In genomic region chr2:199458806-199459285, GRCh38 we compare ENCODE assay signal across 1 cellular context.
A peak's percentile ranks its signal among the peaks of the same experiment; 100 is the strongest.
TF ChIP-seq lines count a peak whose summit lies in the region.

No MANE protein-coding gene starts in this region.

TF ChIP-seq in K562, 482 proteins besides CTCF, POLR2A, EP300 and RAD21 (continued from another document):
- TF ChIP-seq, protein P1, sequence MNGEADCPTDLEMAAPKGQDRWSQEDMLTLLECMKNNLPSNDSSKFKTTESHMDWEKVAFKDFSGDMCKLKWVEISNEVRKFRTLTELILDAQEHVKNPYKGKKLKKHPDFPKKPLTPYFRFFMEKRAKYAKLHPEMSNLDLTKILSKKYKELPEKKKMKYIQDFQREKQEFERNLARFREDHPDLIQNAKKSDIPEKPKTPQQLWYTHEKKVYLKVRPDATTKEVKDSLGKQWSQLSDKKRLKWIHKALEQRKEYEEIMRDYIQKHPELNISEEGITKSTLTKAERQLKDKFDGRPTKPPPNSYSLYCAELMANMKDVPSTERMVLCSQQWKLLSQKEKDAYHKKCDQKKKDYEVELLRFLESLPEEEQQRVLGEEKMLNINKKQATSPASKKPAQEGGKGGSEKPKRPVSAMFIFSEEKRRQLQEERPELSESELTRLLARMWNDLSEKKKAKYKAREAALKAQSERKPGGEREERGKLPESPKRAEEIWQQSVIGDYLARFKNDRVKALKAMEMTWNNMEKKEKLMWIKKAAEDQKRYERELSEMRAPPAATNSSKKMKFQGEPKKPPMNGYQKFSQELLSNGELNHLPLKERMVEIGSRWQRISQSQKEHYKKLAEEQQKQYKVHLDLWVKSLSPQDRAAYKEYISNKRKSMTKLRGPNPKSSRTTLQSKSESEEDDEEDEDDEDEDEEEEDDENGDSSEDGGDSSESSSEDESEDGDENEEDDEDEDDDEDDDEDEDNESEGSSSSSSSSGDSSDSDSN (IDR thresholded peaks at IDR 0.05; ENCODE audit: borderline replicate concordance in 1 of 2, low read depth in 2 of 2, low read length in 2 of 2) = 0 out of 4 replicates have a peak, but pooled peaks of 1 of the 2 experiments have one; percentile 31
- TF ChIP-seq, protein P2, sequence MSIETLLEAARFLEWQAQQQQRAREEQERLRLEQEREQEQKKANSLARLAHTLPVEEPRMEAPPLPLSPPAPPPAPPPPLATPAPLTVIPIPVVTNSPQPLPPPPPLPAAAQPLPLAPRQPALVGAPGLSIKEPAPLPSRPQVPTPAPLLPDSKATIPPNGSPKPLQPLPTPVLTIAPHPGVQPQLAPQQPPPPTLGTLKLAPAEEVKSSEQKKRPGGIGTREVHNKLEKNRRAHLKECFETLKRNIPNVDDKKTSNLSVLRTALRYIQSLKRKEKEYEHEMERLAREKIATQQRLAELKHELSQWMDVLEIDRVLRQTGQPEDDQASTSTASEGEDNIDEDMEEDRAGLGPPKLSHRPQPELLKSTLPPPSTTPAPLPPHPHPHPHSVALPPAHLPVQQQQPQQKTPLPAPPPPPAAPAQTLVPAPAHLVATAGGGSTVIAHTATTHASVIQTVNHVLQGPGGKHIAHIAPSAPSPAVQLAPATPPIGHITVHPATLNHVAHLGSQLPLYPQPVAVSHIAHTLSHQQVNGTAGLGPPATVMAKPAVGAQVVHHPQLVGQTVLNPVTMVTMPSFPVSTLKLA (conservative IDR thresholded peaks at IDR 0.05) = no peak
- TF ChIP-seq, protein P3, sequence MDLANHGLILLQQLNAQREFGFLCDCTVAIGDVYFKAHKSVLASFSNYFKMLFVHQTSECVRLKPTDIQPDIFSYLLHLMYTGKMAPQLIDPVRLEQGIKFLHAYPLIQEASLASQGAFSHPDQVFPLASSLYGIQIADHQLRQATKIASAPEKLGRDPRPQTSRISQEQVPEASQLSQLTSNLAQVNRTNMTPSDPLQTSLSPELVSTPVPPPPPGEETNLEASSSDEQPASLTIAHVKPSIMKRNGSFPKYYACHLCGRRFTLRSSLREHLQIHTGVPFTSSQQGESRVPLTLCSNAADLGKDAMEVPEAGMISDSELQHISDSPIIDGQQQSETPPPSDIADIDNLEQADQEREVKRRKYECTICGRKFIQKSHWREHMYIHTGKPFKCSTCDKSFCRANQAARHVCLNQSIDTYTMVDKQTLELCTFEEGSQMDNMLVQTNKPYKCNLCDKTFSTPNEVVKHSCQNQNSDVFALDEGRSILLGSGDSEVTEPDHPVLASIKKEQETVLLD (IDR thresholded peaks at IDR 0.05) = no peak
- TF ChIP-seq ZNF436 (CRISPR knock-in tag; IDR thresholded peaks at IDR 0.05) = no peak
- no peak for TF ChIP-seq MAFF (IDR thresholded peaks at IDR 0.05; ENCODE audit: low read length)
- TF ChIP-seq ARNT (IDR thresholded peaks at IDR 0.05) = no peak
- no peak for TF ChIP-seq TEAD4 (IDR thresholded peaks at IDR 0.05; ENCODE audit: low read length)
- TF ChIP-seq TEAD4 (CRISPR knock-in tag; IDR thresholded peaks at IDR 0.05; ENCODE audit: borderline replicate concordance) = no peak
- TF ChIP-seq, protein P4, sequence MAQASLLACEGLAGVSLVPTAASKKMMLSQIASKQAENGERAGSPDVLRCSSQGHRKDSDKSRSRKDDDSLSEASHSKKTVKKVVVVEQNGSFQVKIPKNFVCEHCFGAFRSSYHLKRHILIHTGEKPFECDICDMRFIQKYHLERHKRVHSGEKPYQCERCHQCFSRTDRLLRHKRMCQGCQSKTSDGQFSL (CRISPR knock-in tag; IDR thresholded peaks at IDR 0.05) = no peak
- TF ChIP-seq, protein P4 (tag; IDR thresholded peaks at IDR 0.05) = 0 out of 4 replicates have a peak, but pooled peaks of 1 of the 2 experiments have one; percentile 2
- TF ChIP-seq SAFB (IDR thresholded peaks at IDR 0.05; ENCODE audit: borderline replicate concordance, low read depth, low read length) = no peak
- TF ChIP-seq, protein P5, sequence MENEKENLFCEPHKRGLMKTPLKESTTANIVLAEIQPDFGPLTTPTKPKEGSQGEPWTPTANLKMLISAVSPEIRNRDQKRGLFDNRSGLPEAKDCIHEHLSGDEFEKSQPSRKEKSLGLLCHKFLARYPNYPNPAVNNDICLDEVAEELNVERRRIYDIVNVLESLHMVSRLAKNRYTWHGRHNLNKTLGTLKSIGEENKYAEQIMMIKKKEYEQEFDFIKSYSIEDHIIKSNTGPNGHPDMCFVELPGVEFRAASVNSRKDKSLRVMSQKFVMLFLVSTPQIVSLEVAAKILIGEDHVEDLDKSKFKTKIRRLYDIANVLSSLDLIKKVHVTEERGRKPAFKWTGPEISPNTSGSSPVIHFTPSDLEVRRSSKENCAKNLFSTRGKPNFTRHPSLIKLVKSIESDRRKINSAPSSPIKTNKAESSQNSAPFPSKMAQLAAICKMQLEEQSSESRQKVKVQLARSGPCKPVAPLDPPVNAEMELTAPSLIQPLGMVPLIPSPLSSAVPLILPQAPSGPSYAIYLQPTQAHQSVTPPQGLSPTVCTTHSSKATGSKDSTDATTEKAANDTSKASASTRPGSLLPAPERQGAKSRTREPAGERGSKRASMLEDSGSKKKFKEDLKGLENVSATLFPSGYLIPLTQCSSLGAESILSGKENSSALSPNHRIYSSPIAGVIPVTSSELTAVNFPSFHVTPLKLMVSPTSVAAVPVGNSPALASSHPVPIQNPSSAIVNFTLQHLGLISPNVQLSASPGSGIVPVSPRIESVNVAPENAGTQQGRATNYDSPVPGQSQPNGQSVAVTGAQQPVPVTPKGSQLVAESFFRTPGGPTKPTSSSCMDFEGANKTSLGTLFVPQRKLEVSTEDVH (IDR thresholded peaks at IDR 0.05; ENCODE audit: low read depth, partially characterized antibody) = no peak
- TF ChIP-seq PTBP1 (IDR thresholded peaks at IDR 0.05; ENCODE audit: low read depth, low read length) = no peak
- TF ChIP-seq ATF1 (CRISPR knock-in tag; IDR thresholded peaks at IDR 0.05) = no peak
- TF ChIP-seq ATF1 (tag; IDR thresholded peaks at IDR 0.05) = 0 out of 2 replicates have a peak, but pooled peaks have one; percentile 9
TF ChIP-seq in K562: peak in this region for 17.
